ENCODE assay signal across 24 cellular contexts in the genomic region with DNA sequence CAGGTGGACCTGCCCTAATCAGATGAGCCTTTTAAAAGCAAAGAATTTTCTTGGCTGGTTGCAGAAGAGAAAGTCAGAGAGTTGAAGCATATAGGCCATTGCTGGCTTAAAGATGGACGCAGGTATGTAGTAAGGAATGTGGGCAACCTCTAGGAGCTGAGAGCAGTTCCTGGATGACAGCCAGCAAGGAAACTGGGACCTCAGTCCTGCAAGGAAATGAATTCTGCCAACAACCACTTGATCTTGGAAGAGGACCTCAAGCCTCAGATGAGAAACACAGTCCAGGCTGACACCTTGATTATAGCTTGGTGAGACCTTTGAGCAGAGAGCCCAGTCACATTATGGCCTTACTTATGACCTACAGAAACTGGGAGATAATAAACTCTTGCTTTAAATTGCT. TPM values are rescaled to one million over a fixed set of nuclear protein-coding genes. Genes with fewer than 3 reads are reported as not detected.
DNase-seq lines count a peak whose midpoint lies in the region; ATAC-seq, FAIRE-seq and TF ChIP-seq lines count a peak whose summit lies in the region.
"Had no signal": no experiment of that assay in that cellular context is flagged by ENCODE, and none has a peak within 500 bp of the region (broad histone marks: within the 10 kb centered on the region; RNA-seq: fewer than 3 reads in every experiment).

No MANE protein-coding gene starts in this region.

- no peaks in the 10 kb centered on the region for H3K36me3 Mint-ChIP-seq in activated CD4-positive, alpha-beta memory T cell treated with anti-CD3 and anti-CD28 coated beads, Interleukin-2, amount 10 ng/mL, durations not matched to agents 7 days and 5 days (ENCODE audit: low read depth)
- no peaks in the 10 kb centered on the region for H3K36me3 Mint-ChIP-seq in activated T-helper 17 cell treated with anti-CD3 and anti-CD28 coated beads, Interleukin-2, amount 50 U/mL, for 72 hours (ENCODE audit: low read depth)

- H3K9ac ChIP-seq in endothelial cell of umbilical vein (replicated peaks; ENCODE audit: extremely low read depth, insufficient read depth, low read length) (no peak overlapping the region), mucosa of rectum (ENCODE audit: low read depth in 1 of 2, low read length in 2 of 2) (no peak overlapping the region), kidney (ENCODE audit: low read length in 2 of 2) (no peak overlapping the region)
- H3K9ac ChIP-seq: KMS-11 had no signal

- TF ChIP-seq CTCF in endothelial cell of umbilical vein (IDR thresholded peaks at IDR 0.05; ENCODE audit: extremely low read depth in 1 of 2, insufficient read depth in 1 of 2, low read depth in 1 of 2, low read length in 2 of 2) (no peak), kidney (IDR thresholded peaks at IDR 0.05; ENCODE audit: borderline replicate concordance, extremely low read depth, insufficient read depth) (no peak), GM20000 (IDR thresholded peaks at IDR 0.05; ENCODE audit: extremely low read depth, missing control alignments) (no peak)

- H3K4me1 Mint-ChIP-seq in activated CD4-positive, alpha-beta memory T cell treated with anti-CD3 and anti-CD28 coated beads, Interleukin-2, amount 10 ng/mL, durations not matched to agents 7 days and 5 days, result peaks cover 6% of the 10 kb centered on the region
- no peaks in the 10 kb centered on the region for H3K4me1 Mint-ChIP-seq in activated T-helper 17 cell treated with anti-CD3 and anti-CD28 coated beads, Interleukin-2, amount 50 U/mL, for 72 hours
- H3K4me1 Mint-ChIP-seq: CD8-positive, alpha-beta memory T cell had no signal

- peaks cover 13% of the 10 kb centered on the region for H3K4me1 ChIP-seq in endothelial cell of umbilical vein (ENCODE audit: control insufficient read depth, extremely low read depth, insufficient read depth, low read length)
- H3K4me1 ChIP-seq in mucosa of rectum (ENCODE audit: control insufficient read depth in 2 of 2, insufficient read depth in 2 of 2, low read length in 2 of 2), result peaks cover 44 to 48% of the 10 kb centered on the region in 2 donors
- H3K4me1 ChIP-seq in kidney (ENCODE audit: control insufficient read depth in 1 of 2, insufficient read depth in 1 of 2, low read depth in 1 of 2, low read length in 2 of 2), result peaks cover 0 to 2% of the 10 kb centered on the region in 2 donors

- BruUV-seq in endothelial cell of umbilical vein (replicated peaks; lab: Mats Ljungman, UMichigan), result no TSS peak

- H3K9me1 ChIP-seq in endothelial cell of umbilical vein (replicated peaks; ENCODE audit: control insufficient read depth, extremely low read depth, insufficient read depth, low read length), result no peaks in the 10 kb centered on the region

- dilution Hi-C loops in endothelial cell of umbilical vein (cut with MboI; ENCODE audit: extremely low pct_ligation_motif_present, low sequenced_read_pairs), result no loop called here

- CTCF ChIA-PET in endothelial cell of umbilical vein (lab: Charles Lee), result interaction anchor here (1.4 kb wide), 1 partner anchor 11 kb away, joined by 4 read pairs; no protein-coding TSS in a partner anchor
- CTCF ChIA-PET in activated CD4-positive, alpha-beta memory T cell treated with anti-CD3 and anti-CD28 coated beads, Interleukin-2, amount 10 ng/mL, durations not matched to agents 7 days and 5 days (lab: Charles Lee), result interaction anchor here (0.7 kb wide), 1 partner anchor 286 kb away, joined by 3 read pairs; no protein-coding TSS in a partner anchor

- no peaks in the 10 kb centered on the region for H4K20me1 ChIP-seq in endothelial cell of umbilical vein (replicated peaks; ENCODE audit: control insufficient read depth, extremely low read depth, insufficient read depth, low read length)

- H3K36me3 ChIP-seq in endothelial cell of umbilical vein (ENCODE audit: control insufficient read depth in 2 of 2, extremely low read depth in 1 of 2, insufficient read depth in 2 of 2, low read length in 2 of 2) (no peaks in the 10 kb centered on the region), mucosa of rectum (ENCODE audit: control insufficient read depth in 2 of 2, insufficient read depth in 2 of 2, low read length in 2 of 2) (no peaks in the 10 kb centered on the region), kidney (ENCODE audit: control insufficient read depth in 1 of 2, insufficient read depth in 2 of 2, low read length in 2 of 2) (no peaks in the 10 kb centered on the region)

- H3K4me3 ChIP-seq in endothelial cell of umbilical vein (replicated peaks in 1 of 3; ENCODE audit: insufficient read depth in 1 of 3, low read depth in 1 of 3, low read length in 3 of 3) (no peak overlapping the region), mucosa of rectum (ENCODE audit: low read length in 2 of 2) (no peak overlapping the region), kidney (ENCODE audit: low read length in 2 of 2) (no peak overlapping the region)

- H3K9me3 ChIP-seq in endothelial cell of umbilical vein (replicated peaks; ENCODE audit: control insufficient read depth, insufficient read depth, low read length) (no peaks in the 10 kb centered on the region), mucosa of rectum (ENCODE audit: control insufficient read depth in 2 of 2, low read length in 2 of 2) (no peaks in the 10 kb centered on the region), kidney (ENCODE audit: control insufficient read depth in 1 of 2, low read length in 2 of 2) (no peaks in the 10 kb centered on the region)

- intact Hi-C loops in endothelial cell of umbilical vein (cut with micrococcal nuclease) (no loop called here), kidney (cut with DNase I) (no loop called here)

- H3K4me3 Mint-ChIP-seq in activated CD4-positive, alpha-beta memory T cell treated with anti-CD3 and anti-CD28 coated beads, Interleukin-2, amount 10 ng/mL, durations not matched to agents 7 days and 5 days, result no peak overlapping the region
- H3K4me3 Mint-ChIP-seq in activated T-helper 17 cell treated with anti-CD3 and anti-CD28 coated beads, Interleukin-2, amount 50 U/mL, for 72 hours, result no peak overlapping the region
- H3K4me3 Mint-ChIP-seq: CD8-positive, alpha-beta memory T cell had no signal

- no peak for ATAC-seq in activated T-helper 17 cell treated with anti-CD3 and anti-CD28 coated beads, Interleukin-2, amount 50 U/mL, for 72 hours (replicated peaks)
- ATAC-seq: Right ventricle myocardium inferior had no signal

- H3K9me3 Mint-ChIP-seq in activated CD4-positive, alpha-beta memory T cell treated with anti-CD3 and anti-CD28 coated beads, Interleukin-2, amount 10 ng/mL, durations not matched to agents 7 days and 5 days, result peaks cover 5% of the 10 kb centered on the region
- no peaks in the 10 kb centered on the region for H3K9me3 Mint-ChIP-seq in activated T-helper 17 cell treated with anti-CD3 and anti-CD28 coated beads, Interleukin-2, amount 50 U/mL, for 72 hours
- H3K9me3 Mint-ChIP-seq: CD8-positive, alpha-beta memory T cell had no signal

- no peaks in the 10 kb centered on the region for H3K79me2 ChIP-seq in endothelial cell of umbilical vein (ENCODE audit: control insufficient read depth, insufficient read depth, low read length)

- H3K4me2 ChIP-seq in endothelial cell of umbilical vein (ENCODE audit: insufficient read depth, low read length), result no peak overlapping the region
- H3K4me2 ChIP-seq: KMS-11 had no signal

- H2AFZ ChIP-seq in endothelial cell of umbilical vein (ENCODE audit: low read depth, low read length), result no peak overlapping the region

- POLR2A ChIA-PET in endothelial cell of umbilical vein (lab: Charles Lee), result no interaction called here
- POLR2A ChIA-PET in activated CD4-positive, alpha-beta memory T cell treated with anti-CD3 and anti-CD28 coated beads, Interleukin-2, amount 10 ng/mL, durations not matched to agents 7 days and 5 days (lab: Charles Lee), result no interaction called here

- no peaks in the 10 kb centered on the region for H3K27me3 Mint-ChIP-seq in activated CD4-positive, alpha-beta memory T cell treated with anti-CD3 and anti-CD28 coated beads, Interleukin-2, amount 10 ng/mL, durations not matched to agents 7 days and 5 days
- H3K27me3 Mint-ChIP-seq in activated T-helper 17 cell treated with anti-CD3 and anti-CD28 coated beads, Interleukin-2, amount 50 U/mL, for 72 hours, result no peaks in the 10 kb centered on the region
- H3K27me3 Mint-ChIP-seq: CD8-positive, alpha-beta memory T cell had no signal

- H3K27me3 ChIP-seq in endothelial cell of umbilical vein (ENCODE audit: control insufficient read depth in 2 of 2, insufficient read depth in 2 of 2, low read length in 2 of 2), result no peaks in the 10 kb centered on the region
- no peaks in the 10 kb centered on the region for H3K27me3 ChIP-seq in mucosa of rectum (ENCODE audit: control insufficient read depth in 2 of 2, insufficient read depth in 2 of 2, low read length in 2 of 2)

- no peak overlapping the region for H3K27ac Mint-ChIP-seq in activated CD4-positive, alpha-beta memory T cell treated with anti-CD3 and anti-CD28 coated beads, Interleukin-2, amount 10 ng/mL, durations not matched to agents 7 days and 5 days
- H3K27ac Mint-ChIP-seq in activated T-helper 17 cell treated with anti-CD3 and anti-CD28 coated beads, Interleukin-2, amount 50 U/mL, for 72 hours, result no peak overlapping the region
- H3K27ac Mint-ChIP-seq: CD8-positive, alpha-beta memory T cell had no signal

- FAIRE-seq in endothelial cell of umbilical vein (lab: Jason Lieb, UNC), result no peak
- FAIRE-seq in kidney (lab: Jason Lieb, UNC), result no peak
- FAIRE-seq: D721Med, H1, RCC 7860 had no signal

- H3K27ac ChIP-seq in endothelial cell of umbilical vein (ENCODE audit: insufficient read depth, low read depth, low read length) (no peak overlapping the region), mucosa of rectum (ENCODE audit: low read depth in 2 of 2, low read length in 2 of 2) (peak overlapping the region; percentile 34 to 53), kidney (ENCODE audit: low read depth in 2 of 2, low read length in 2 of 2) (no peak overlapping the region)
- H3K27ac ChIP-seq: KMS-11 had no signal

- DNase-seq in NCI-H2029 (lab: John Stamatoyannopoulos, UW), result peak; percentile 28
- peak; percentile 31 for DNase-seq in endothelial cell of umbilical vein (ENCODE audit: low read depth, low spot score)
- no peak for DNase-seq in activated CD4-positive, alpha-beta memory T cell treated with anti-CD3 and anti-CD28 coated beads, Interleukin-2, amount 10 ng/mL, durations not matched to agents 7 days and 5 days
- no peak for DNase-seq in kidney
- DNase-seq in GM20000 (ENCODE audit: low spot score), result no peak
- DNase-seq: ACHN; C1 segment of cervical spinal cord; CD8-positive, alpha-beta memory T cell; NCI-H1092; NCI-H1436 treated with DMSO at 0.1 percent for 48 hours; NCI-H2081; NCI-H2171 treated with DMSO at 0.1 percent for 48 hours; NCI-H510A; NCI-H774 had no signal

- no peak for TF ChIP-seq POLR2A in endothelial cell of umbilical vein (IDR thresholded peaks at IDR 0.05; ENCODE audit: low read depth, low read length)

RNA-seq across cellular contexts. Expression of a gene that starts 15.7 kb away (rescaled TPM):
- 2.7 TPM in 2 replicates for total RNA-seq in endothelial cell of umbilical vein
- 0.45 and 0.69 TPM in 2 replicates for polyA plus RNA-seq in endothelial cell of umbilical vein
- polyA plus RNA-seq in endothelial cell of umbilical vein (2011; cell fraction: cytosol; rRNA removed), result 1.0 and 1.1 TPM in 2 replicates
- polyA plus RNA-seq in endothelial cell of umbilical vein (2011; cell fraction: nucleus; rRNA removed), result 2.1 and 2.6 TPM in 2 replicates
- polyA plus RNA-seq in endothelial cell of umbilical vein (2012), result 1.6 and 2.1 TPM in 2 replicates
- 0.55 and 0.66 TPM in 2 replicates for polyA minus RNA-seq in endothelial cell of umbilical vein
- 3.1 TPM for polyA minus RNA-seq in endothelial cell of umbilical vein (2011; cell fraction: cytosol; rRNA and poly(A)+ RNA removed)
- 2.6 and 3.1 TPM in 2 replicates for polyA minus RNA-seq in endothelial cell of umbilical vein (2011; cell fraction: nucleus; rRNA and poly(A)+ RNA removed)
- 1 to 10 TPM; 2.8 to 3.4 TPM for total RNA-seq in activated CD4-positive, alpha-beta memory T cell treated with anti-CD3 and anti-CD28 coated beads, Interleukin-2, amount 10 ng/mL, durations not matched to agents 7 days and 5 days
- total RNA-seq in activated T-helper 17 cell treated with anti-CD3 and anti-CD28 coated beads, Interleukin-2, amount 50 U/mL, for 72 hours, result 1 to 10 TPM; 2.9 to 4.3 TPM
- total RNA-seq in kidney, result 7.5 TPM
- polyA plus RNA-seq in kidney (ENCODE audit: insufficient read depth, low read depth, low replicate concordance), result 4.5 TPM

RNA-seq across cellular contexts. Expression of a gene that starts 15.8 kb away (rescaled TPM):
- total RNA-seq in endothelial cell of umbilical vein (not detected in 2 replicates), kidney (0.60 TPM)
- polyA plus RNA-seq in endothelial cell of umbilical vein (not detected in 2 replicates), kidney (ENCODE audit: insufficient read depth, low read depth, low replicate concordance) (0.65 TPM)
- not detected in 2 replicates for polyA plus RNA-seq in endothelial cell of umbilical vein (2011; cell fraction: cytosol; rRNA removed)
- polyA plus RNA-seq in endothelial cell of umbilical vein (2011; cell fraction: nucleus; rRNA removed), result not detected in 2 replicates
- not detected in 2 replicates for polyA plus RNA-seq in endothelial cell of umbilical vein (2012)
- polyA minus RNA-seq in endothelial cell of umbilical vein, result not detected in 2 replicates
- not detected for polyA minus RNA-seq in endothelial cell of umbilical vein (2011; cell fraction: cytosol; rRNA and poly(A)+ RNA removed)
- not detected in 2 replicates for polyA minus RNA-seq in endothelial cell of umbilical vein (2011; cell fraction: nucleus; rRNA and poly(A)+ RNA removed)
- total RNA-seq in activated CD4-positive, alpha-beta memory T cell treated with anti-CD3 and anti-CD28 coated beads, Interleukin-2, amount 10 ng/mL, durations not matched to agents 7 days and 5 days, result not detected
- total RNA-seq in activated T-helper 17 cell treated with anti-CD3 and anti-CD28 coated beads, Interleukin-2, amount 50 U/mL, for 72 hours, result not detected
- total RNA-seq: M059J, OCI-LY7, SK-MEL-5 had no signal
- polyA plus RNA-seq: CD8-positive, alpha-beta memory T cell had no signal

RNA-seq across cellular contexts. Expression of a gene that starts 23.7 kb away (rescaled TPM):
- total RNA-seq in endothelial cell of umbilical vein (11.2 and 13.4 TPM in 2 replicates), kidney (4.6 TPM)
- polyA plus RNA-seq in endothelial cell of umbilical vein (4.0 and 4.4 TPM in 2 replicates), kidney (ENCODE audit: insufficient read depth, low read depth, low replicate concordance) (3.0 TPM)
- polyA plus RNA-seq in endothelial cell of umbilical vein (2011; cell fraction: cytosol; rRNA removed), result 5.1 and 6.1 TPM in 2 replicates
- 6.1 and 7.7 TPM in 2 replicates for polyA plus RNA-seq in endothelial cell of umbilical vein (2011; cell fraction: nucleus; rRNA removed)
- polyA plus RNA-seq in endothelial cell of umbilical vein (2012), result 8.2 and 10.4 TPM in 2 replicates
- 13.0 and 19.4 TPM in 2 replicates for polyA minus RNA-seq in endothelial cell of umbilical vein
- 11.7 TPM for polyA minus RNA-seq in endothelial cell of umbilical vein (2011; cell fraction: cytosol; rRNA and poly(A)+ RNA removed)
- polyA minus RNA-seq in endothelial cell of umbilical vein (2011; cell fraction: nucleus; rRNA and poly(A)+ RNA removed), result 15.9 and 16.4 TPM in 2 replicates
- 1 to 10 TPM; 2.3 to 2.8 TPM for total RNA-seq in activated CD4-positive, alpha-beta memory T cell treated with anti-CD3 and anti-CD28 coated beads, Interleukin-2, amount 10 ng/mL, durations not matched to agents 7 days and 5 days
- total RNA-seq in activated T-helper 17 cell treated with anti-CD3 and anti-CD28 coated beads, Interleukin-2, amount 50 U/mL, for 72 hours, result 10 to 100 TPM in 1 of 2 donors, 1 to 10 TPM in 1; 3.2 to 10.4 TPM

Comparison
In these comparisons a context has a peak if more than half of its experiments do, and no peak if none do; other contexts are left out.
1. DNase-seq: peak in NCI-H2029 (single experiment) and endothelial cell of umbilical vein (single experiment); none in activated CD4-positive, alpha-beta memory T cell treated with anti-CD3 and anti-CD28 coated beads, Interleukin-2, amount 10 ng/mL, durations not matched to agents 7 days and 5 days (single experiment), kidney (single experiment) and GM20000 (single experiment).
2. H3K27ac ChIP-seq: peak in mucosa of rectum (2 of 2); none in endothelial cell of umbilical vein (single experiment) and kidney (0 of 2).